ENCODE assay signal across 8 cellular contexts in genomic region chr16:48054881-48055601, GRCh38.
DNase-seq lines count a peak whose midpoint lies in the region; ATAC-seq and TF ChIP-seq lines count a peak whose summit lies in the region.

No MANE protein-coding gene starts in this region.

- H3K27me3 Mint-ChIP-seq in effector memory CD8-positive, alpha-beta T cell: peaks cover 19 to 46% of the 10 kb centered on the region in 2 donors
- peaks cover 61% of the 10 kb centered on the region for H3K27me3 Mint-ChIP-seq in stimulated activated naive CD8-positive, alpha-beta T cell treated with anti-CD3 and anti-CD28 coated beads, Interleukin-15, amount 100 ng/mL, for 72 hours

- TF ChIP-seq POLR2A in lower leg skin (IDR thresholded peaks at IDR 0.05): no peak

- no peaks in the 10 kb centered on the region for H3K9me3 Mint-ChIP-seq in effector memory CD8-positive, alpha-beta T cell
- H3K9me3 Mint-ChIP-seq in stimulated activated naive CD8-positive, alpha-beta T cell treated with anti-CD3 and anti-CD28 coated beads, Interleukin-15, amount 100 ng/mL, for 72 hours: no peaks in the 10 kb centered on the region

- H3K36me3 Mint-ChIP-seq in effector memory CD8-positive, alpha-beta T cell (ENCODE audit: insufficient read depth): no peaks in the 10 kb centered on the region

- ATAC-seq in GM19397 (IDR thresholded peaks at IDR 0.05; ENCODE audit: unreplicated experiment): peak; percentile 71
- peak; percentile 33 for ATAC-seq in effector memory CD8-positive, alpha-beta T cell (replicated peaks)
- peak; percentile 75 for ATAC-seq in stimulated activated naive CD8-positive, alpha-beta T cell treated with anti-CD3 and anti-CD28 coated beads, Interleukin-15, amount 100 ng/mL, for 72 hours

- TF ChIP-seq CTCF in LNCAP (IDR thresholded peaks at IDR 0.05) (peak; percentile 98), lower leg skin (IDR thresholded peaks at IDR 0.05) (no peak)

- no peak overlapping the region for H3K4me3 Mint-ChIP-seq in effector memory CD8-positive, alpha-beta T cell
- H3K4me3 Mint-ChIP-seq in stimulated activated naive CD8-positive, alpha-beta T cell treated with anti-CD3 and anti-CD28 coated beads, Interleukin-15, amount 100 ng/mL, for 72 hours: no peak overlapping the region

- DNase-seq in D341Med (ENCODE audit: low spot score): peak; percentile 75
- peak; percentile 40 for DNase-seq in SK-N-DZ (ENCODE audit: low spot score)
- DNase-seq in effector memory CD8-positive, alpha-beta T cell: peak in 1 of 3 experiments; percentile 1
- DNase-seq in lower leg skin (ENCODE audit: low spot score in 2 of 2): peak; percentile 16 to 79
- peak; percentile 5 to 30 for DNase-seq in stimulated activated naive CD8-positive, alpha-beta T cell treated with anti-CD3 and anti-CD28 coated beads, Interleukin-15, amount 100 ng/mL, for 72 hours
- DNase-seq in stimulated activated naive CD4-positive, alpha-beta T cell (lab: John Stamatoyannopoulos, UW): no peak

- no peak overlapping the region for H3K27ac Mint-ChIP-seq in effector memory CD8-positive, alpha-beta T cell
- no peak overlapping the region for H3K27ac Mint-ChIP-seq in stimulated activated naive CD8-positive, alpha-beta T cell treated with anti-CD3 and anti-CD28 coated beads, Interleukin-15, amount 100 ng/mL, for 72 hours

- H3K4me3 ChIP-seq in lower leg skin (ENCODE audit: low read depth, poor library complexity, severe bottlenecking): no peak overlapping the region

- whole genome bisulfite sequencing in lower leg skin, 2 donors: 34% methylated on average over 24 of the region's 24 CpGs

- intact Hi-C loops in lower leg skin (cut with DNase I; ENCODE audit: low total_unique reads): no loop called here

- peaks cover 0 to 8% of the 10 kb centered on the region in 2 donors for H3K4me1 Mint-ChIP-seq in effector memory CD8-positive, alpha-beta T cell (ENCODE audit: low read depth in 2 of 2)
- peaks cover 9% of the 10 kb centered on the region for H3K4me1 Mint-ChIP-seq in stimulated activated naive CD8-positive, alpha-beta T cell treated with anti-CD3 and anti-CD28 coated beads, Interleukin-15, amount 100 ng/mL, for 72 hours

Comparison
In these comparisons a context has a peak if more than half of its experiments do, and no peak if none do; other contexts are left out.
1. DNase-seq: peak in D341Med (single experiment), SK-N-DZ (single experiment), lower leg skin (2 of 2) and stimulated activated naive CD8-positive, alpha-beta T cell treated with anti-CD3 and anti-CD28 coated beads, Interleukin-15, amount 100 ng/mL, for 72 hours (2 of 2); none in stimulated activated naive CD4-positive, alpha-beta T cell (0 of 6).
2. Peak in every context shown above with its lines, with median percentiles within 50 percentile points of each other: ATAC-seq.